Comparison of ENCODE assay signal across 1 cellular context in the genomic region with DNA sequence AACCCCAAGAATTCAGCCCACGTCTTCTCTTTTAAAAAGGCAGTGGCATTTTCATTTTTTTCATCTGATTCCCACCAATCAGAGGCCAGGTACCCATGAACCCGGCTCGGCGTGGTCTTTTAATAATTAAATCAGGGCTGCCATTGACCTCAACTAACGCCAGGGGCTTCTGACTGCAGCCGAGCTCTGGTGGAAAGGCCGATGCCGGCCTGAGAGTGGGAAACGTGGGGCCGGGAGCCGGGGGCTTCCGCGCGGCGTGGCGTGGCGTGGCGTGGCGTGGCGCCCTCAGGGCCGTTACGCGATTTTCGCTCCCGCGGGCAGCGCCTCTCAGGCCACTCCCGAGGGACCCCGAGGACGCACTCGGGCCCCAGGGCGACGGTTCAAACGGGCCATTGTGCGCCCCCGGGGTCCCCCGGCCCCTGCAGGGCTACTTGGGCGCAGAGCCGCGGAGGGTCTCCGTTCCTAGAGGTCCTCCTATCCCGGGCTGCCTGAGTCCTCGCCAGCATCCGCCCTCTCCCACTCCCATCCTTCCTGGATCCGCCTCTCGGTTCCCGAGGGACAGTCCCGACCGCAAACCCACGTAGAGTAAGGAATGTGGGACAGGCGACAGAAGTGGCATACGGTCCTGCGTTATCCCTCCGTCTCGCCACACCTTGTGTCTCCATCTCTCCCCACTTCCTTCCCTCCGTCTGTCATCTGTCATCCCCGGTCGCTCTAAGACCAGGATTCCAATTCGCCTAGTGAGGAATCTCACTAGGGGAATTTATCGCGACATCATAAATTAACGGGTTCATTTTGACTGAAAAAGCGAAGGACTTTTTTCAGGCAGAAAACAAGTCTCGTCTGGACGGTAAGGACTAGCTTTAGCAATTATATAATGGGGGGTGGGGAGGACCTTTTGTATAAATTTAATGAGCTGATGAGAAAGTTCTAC.
TF ChIP-seq lines count a peak whose summit lies in the region.

No MANE protein-coding gene starts in this region.

TF ChIP-seq in GM23338, 12 proteins besides CTCF, POLR2A, EP300 and RAD21 (continued from another document):
- no peak for TF ChIP-seq ZNF462 (CRISPR knock-in tag; IDR thresholded peaks at IDR 0.05)
- no peak for TF ChIP-seq EZH2phosphoT487 (IDR thresholded peaks at IDR 0.05; ENCODE audit: unreplicated experiment)
- no peak for TF ChIP-seq ZNF114 (CRISPR knock-in tag; IDR thresholded peaks at IDR 0.05)
- TF ChIP-seq JUNB (IDR thresholded peaks at IDR 0.05; ENCODE audit: unreplicated experiment): no peak
- no peak for TF ChIP-seq EZH2 (IDR thresholded peaks at IDR 0.05; ENCODE audit: low read depth, unreplicated experiment)
